ENCODE assay signal across 1 cellular context in the genomic region with DNA sequence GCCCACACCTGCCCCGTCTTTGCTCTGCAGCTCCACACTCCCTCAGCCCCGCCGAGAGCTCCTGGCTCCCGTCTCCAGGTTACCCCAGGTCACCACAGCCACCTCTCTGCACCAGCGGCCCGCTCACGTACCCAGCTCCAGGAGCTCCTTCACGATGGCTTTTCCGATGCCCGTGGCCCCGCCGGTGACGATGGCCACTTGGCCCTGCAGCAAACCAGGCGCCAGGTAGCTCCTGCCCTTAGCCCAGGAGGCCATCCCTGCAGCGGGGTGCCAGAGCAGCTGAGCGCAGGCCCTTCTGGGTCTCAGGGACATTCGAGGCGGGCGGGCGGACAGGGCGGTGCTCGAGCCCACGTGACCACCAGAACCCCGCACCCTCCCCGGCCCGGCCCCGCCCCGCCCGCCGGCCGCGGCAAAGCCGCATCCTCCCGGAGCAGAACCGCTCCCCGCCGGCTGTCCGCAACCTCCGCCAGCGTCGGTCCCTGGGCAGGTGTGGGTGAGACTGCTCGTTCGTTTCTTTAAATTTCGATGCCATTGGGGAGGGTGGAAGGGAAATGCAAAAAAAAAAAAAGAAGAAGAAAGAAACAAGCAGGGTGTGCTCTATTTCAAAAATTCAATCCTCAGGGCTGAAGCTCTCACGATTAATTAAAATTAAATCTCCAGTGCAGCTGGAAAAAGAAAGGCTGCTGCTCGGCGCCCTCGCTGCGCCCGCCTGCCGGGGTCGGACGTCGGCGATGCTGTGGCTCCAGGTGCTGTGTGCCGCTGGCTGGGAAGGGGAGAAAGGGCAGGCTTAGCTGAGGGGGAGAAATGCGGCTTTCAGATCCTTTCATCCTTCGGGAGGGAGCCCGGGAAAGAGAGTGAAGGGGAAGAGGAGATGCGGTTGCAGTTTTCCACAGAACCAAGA.
TF ChIP-seq lines count a peak whose summit lies in the region.

A gene (minus strand): TSS at position 323 of the 901 bp plus-strand sequence. CDS start 68 bp downstream, at position 255.
A gene with protein sequence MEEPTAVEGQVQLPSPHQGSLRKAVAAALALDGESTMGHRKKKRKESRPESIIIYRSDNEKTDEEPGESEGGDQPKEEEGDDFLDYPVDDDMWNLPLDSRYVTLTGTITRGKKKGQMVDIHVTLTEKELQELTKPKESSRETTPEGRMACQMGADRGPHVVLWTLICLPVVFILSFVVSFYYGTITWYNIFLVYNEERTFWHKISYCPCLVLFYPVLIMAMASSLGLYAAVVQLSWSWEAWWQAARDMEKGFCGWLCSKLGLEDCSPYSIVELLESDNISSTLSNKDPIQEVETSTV (plus strand): TSS at position 433 of the 901 bp plus-strand sequence. CDS start 14,045 bp downstream, outside the sequence.

TF ChIP-seq in HepG2, 621 proteins besides CTCF, POLR2A, EP300 and RAD21 (continued from another document and continues in another):
- TF ChIP-seq, protein P1, sequence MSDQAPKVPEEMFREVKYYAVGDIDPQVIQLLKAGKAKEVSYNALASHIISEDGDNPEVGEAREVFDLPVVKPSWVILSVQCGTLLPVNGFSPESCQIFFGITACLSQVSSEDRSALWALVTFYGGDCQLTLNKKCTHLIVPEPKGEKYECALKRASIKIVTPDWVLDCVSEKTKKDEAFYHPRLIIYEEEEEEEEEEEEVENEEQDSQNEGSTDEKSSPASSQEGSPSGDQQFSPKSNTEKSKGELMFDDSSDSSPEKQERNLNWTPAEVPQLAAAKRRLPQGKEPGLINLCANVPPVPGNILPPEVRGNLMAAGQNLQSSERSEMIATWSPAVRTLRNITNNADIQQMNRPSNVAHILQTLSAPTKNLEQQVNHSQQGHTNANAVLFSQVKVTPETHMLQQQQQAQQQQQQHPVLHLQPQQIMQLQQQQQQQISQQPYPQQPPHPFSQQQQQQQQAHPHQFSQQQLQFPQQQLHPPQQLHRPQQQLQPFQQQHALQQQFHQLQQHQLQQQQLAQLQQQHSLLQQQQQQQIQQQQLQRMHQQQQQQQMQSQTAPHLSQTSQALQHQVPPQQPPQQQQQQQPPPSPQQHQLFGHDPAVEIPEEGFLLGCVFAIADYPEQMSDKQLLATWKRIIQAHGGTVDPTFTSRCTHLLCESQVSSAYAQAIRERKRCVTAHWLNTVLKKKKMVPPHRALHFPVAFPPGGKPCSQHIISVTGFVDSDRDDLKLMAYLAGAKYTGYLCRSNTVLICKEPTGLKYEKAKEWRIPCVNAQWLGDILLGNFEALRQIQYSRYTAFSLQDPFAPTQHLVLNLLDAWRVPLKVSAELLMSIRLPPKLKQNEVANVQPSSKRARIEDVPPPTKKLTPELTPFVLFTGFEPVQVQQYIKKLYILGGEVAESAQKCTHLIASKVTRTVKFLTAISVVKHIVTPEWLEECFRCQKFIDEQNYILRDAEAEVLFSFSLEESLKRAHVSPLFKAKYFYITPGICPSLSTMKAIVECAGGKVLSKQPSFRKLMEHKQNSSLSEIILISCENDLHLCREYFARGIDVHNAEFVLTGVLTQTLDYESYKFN (CRISPR knock-in tag; conservative IDR thresholded peaks at IDR 0.05), result peak; percentile 60
- TF ChIP-seq IRF2 (CRISPR knock-in tag; IDR thresholded peaks at IDR 0.05), result peak; percentile 88
- peak; percentile 86 for TF ChIP-seq ZNF543 (CRISPR knock-in tag; IDR thresholded peaks at IDR 0.05)
- no peak for TF ChIP-seq ZNF10 (CRISPR knock-in tag; IDR thresholded peaks at IDR 0.05; ENCODE audit: borderline replicate concordance, low read depth)
- peak; percentile 94; the same call in 1 of the 2 replicates for TF ChIP-seq PAWR (CRISPR knock-in tag; IDR thresholded peaks at IDR 0.05; ENCODE audit: borderline replicate concordance)
- TF ChIP-seq ZNF253 (CRISPR knock-in tag; IDR thresholded peaks at IDR 0.05; ENCODE audit: borderline replicate concordance), result peak; percentile 81; the same call in 1 of the 2 replicates
- peak; percentile 18; the same call in 1 of the 2 replicates for TF ChIP-seq ZSCAN29 (CRISPR knock-in tag; conservative IDR thresholded peaks at IDR 0.05)
- TF ChIP-seq ZNF180 (CRISPR knock-in tag; IDR thresholded peaks at IDR 0.05; ENCODE audit: borderline replicate concordance, low read depth), result peak; percentile 38; the same call in 1 of the 2 replicates
- TF ChIP-seq GTF3A (CRISPR knock-in tag; conservative IDR thresholded peaks at IDR 0.05), result 0 out of 2 replicates have a peak, but pooled peaks have one; percentile 63
- TF ChIP-seq LCORL (IDR thresholded peaks at IDR 0.05), result no peak
- peak; percentile 81 for TF ChIP-seq LCORL (CRISPR knock-in tag; IDR thresholded peaks at IDR 0.05)
- no peak for TF ChIP-seq SOX6 (IDR thresholded peaks at IDR 0.05)
- peak; percentile 74 for TF ChIP-seq SOX6 (CRISPR knock-in tag; IDR thresholded peaks at IDR 0.05)
- peak; percentile 98 for TF ChIP-seq SALL1 (CRISPR knock-in tag; IDR thresholded peaks at IDR 0.05)
- TF ChIP-seq, protein P2, sequence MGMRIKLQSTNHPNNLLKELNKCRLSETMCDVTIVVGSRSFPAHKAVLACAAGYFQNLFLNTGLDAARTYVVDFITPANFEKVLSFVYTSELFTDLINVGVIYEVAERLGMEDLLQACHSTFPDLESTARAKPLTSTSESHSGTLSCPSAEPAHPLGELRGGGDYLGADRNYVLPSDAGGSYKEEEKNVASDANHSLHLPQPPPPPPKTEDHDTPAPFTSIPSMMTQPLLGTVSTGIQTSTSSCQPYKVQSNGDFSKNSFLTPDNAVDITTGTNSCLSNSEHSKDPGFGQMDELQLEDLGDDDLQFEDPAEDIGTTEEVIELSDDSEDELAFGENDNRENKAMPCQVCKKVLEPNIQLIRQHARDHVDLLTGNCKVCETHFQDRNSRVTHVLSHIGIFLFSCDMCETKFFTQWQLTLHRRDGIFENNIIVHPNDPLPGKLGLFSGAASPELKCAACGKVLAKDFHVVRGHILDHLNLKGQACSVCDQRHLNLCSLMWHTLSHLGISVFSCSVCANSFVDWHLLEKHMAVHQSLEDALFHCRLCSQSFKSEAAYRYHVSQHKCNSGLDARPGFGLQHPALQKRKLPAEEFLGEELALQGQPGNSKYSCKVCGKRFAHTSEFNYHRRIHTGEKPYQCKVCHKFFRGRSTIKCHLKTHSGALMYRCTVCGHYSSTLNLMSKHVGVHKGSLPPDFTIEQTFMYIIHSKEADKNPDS (CRISPR knock-in tag; IDR thresholded peaks at IDR 0.05), result peak; percentile 92; the same call in 1 of the 2 replicates
- TF ChIP-seq, protein P3, sequence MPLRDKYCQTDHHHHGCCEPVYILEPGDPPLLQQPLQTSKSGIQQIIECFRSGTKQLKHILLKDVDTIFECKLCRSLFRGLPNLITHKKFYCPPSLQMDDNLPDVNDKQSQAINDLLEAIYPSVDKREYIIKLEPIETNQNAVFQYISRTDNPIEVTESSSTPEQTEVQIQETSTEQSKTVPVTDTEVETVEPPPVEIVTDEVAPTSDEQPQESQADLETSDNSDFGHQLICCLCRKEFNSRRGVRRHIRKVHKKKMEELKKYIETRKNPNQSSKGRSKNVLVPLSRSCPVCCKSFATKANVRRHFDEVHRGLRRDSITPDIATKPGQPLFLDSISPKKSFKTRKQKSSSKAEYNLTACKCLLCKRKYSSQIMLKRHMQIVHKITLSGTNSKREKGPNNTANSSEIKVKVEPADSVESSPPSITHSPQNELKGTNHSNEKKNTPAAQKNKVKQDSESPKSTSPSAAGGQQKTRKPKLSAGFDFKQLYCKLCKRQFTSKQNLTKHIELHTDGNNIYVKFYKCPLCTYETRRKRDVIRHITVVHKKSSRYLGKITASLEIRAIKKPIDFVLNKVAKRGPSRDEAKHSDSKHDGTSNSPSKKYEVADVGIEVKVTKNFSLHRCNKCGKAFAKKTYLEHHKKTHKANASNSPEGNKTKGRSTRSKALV (CRISPR knock-in tag; IDR thresholded peaks at IDR 0.05), result no peak
- no peak for TF ChIP-seq SRSF1 (optimal IDR thresholded peaks at IDR 0.05; ENCODE audit: low read depth, low read length)
- peak; percentile 80; the same call in 1 of the 2 replicates for TF ChIP-seq ZFP1 (CRISPR knock-in tag; IDR thresholded peaks at IDR 0.05)
- no peak for TF ChIP-seq CEBPB (IDR thresholded peaks at IDR 0.05; ENCODE audit: borderline replicate concordance, low read depth, low read length)
- TF ChIP-seq FOXA1 (IDR thresholded peaks at IDR 0.05), result no peak
- peak; percentile 52 for TF ChIP-seq FOXA1 (CRISPR knock-in tag; IDR thresholded peaks at IDR 0.05)
- TF ChIP-seq SETDB1 (CRISPR knock-in tag; IDR thresholded peaks at IDR 0.05; ENCODE audit: borderline replicate concordance), result peak; percentile 88; the same call in 1 of the 2 replicates
- peak; percentile 95 for TF ChIP-seq ZNF670 (CRISPR knock-in tag; IDR thresholded peaks at IDR 0.05; ENCODE audit: borderline replicate concordance)
- peak; percentile 88 for TF ChIP-seq SRY (CRISPR knock-in tag; IDR thresholded peaks at IDR 0.05)
- TF ChIP-seq ZNF841 (CRISPR knock-in tag; IDR thresholded peaks at IDR 0.05; ENCODE audit: borderline replicate concordance), result peak; percentile 80; the same call in 1 of the 2 replicates
- TF ChIP-seq JDP2 (CRISPR knock-in tag; IDR thresholded peaks at IDR 0.05; ENCODE audit: borderline replicate concordance), result peak; percentile 77; the same call in 1 of the 2 replicates
- TF ChIP-seq HNRNPK (IDR thresholded peaks at IDR 0.05; ENCODE audit: low read depth, low read length, poor library complexity, severe bottlenecking), result no peak
- TF ChIP-seq ARHGAP35 (CRISPR knock-in tag; IDR thresholded peaks at IDR 0.05; ENCODE audit: borderline replicate concordance), result peak; percentile 97
- TF ChIP-seq WIZ (CRISPR knock-in tag; IDR thresholded peaks at IDR 0.05), result 0 out of 2 replicates have a peak, but pooled peaks have one; percentile 88
- peak; percentile 89 for TF ChIP-seq HDAC2 (CRISPR knock-in tag; IDR thresholded peaks at IDR 0.05)
- peak; percentile 95 for TF ChIP-seq ZNF883 (CRISPR knock-in tag; IDR thresholded peaks at IDR 0.05; ENCODE audit: not compliant biosample characterization)
- TF ChIP-seq, protein P4, sequence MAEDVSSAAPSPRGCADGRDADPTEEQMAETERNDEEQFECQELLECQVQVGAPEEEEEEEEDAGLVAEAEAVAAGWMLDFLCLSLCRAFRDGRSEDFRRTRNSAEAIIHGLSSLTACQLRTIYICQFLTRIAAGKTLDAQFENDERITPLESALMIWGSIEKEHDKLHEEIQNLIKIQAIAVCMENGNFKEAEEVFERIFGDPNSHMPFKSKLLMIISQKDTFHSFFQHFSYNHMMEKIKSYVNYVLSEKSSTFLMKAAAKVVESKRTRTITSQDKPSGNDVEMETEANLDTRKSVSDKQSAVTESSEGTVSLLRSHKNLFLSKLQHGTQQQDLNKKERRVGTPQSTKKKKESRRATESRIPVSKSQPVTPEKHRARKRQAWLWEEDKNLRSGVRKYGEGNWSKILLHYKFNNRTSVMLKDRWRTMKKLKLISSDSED (CRISPR knock-in tag; IDR thresholded peaks at IDR 0.05), result no peak
- TF ChIP-seq, protein P5, sequence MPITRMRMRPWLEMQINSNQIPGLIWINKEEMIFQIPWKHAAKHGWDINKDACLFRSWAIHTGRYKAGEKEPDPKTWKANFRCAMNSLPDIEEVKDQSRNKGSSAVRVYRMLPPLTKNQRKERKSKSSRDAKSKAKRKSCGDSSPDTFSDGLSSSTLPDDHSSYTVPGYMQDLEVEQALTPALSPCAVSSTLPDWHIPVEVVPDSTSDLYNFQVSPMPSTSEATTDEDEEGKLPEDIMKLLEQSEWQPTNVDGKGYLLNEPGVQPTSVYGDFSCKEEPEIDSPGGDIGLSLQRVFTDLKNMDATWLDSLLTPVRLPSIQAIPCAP (CRISPR knock-in tag; IDR thresholded peaks at IDR 0.05; ENCODE audit: low read depth), result peak; percentile 50; the same call in 1 of the 2 replicates
- TF ChIP-seq, protein P6, sequence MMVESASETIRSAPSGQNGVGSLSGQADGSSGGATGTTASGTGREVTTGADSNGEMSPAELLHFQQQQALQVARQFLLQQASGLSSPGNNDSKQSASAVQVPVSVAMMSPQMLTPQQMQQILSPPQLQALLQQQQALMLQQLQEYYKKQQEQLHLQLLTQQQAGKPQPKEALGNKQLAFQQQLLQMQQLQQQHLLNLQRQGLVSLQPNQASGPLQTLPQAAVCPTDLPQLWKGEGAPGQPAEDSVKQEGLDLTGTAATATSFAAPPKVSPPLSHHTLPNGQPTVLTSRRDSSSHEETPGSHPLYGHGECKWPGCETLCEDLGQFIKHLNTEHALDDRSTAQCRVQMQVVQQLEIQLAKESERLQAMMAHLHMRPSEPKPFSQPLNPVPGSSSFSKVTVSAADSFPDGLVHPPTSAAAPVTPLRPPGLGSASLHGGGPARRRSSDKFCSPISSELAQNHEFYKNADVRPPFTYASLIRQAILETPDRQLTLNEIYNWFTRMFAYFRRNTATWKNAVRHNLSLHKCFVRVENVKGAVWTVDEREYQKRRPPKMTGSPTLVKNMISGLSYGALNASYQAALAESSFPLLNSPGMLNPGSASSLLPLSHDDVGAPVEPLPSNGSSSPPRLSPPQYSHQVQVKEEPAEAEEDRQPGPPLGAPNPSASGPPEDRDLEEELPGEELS (CRISPR knock-in tag; IDR thresholded peaks at IDR 0.05), result peak; percentile 44; the same call in 1 of the 2 replicates
- TF ChIP-seq ZNF530 (CRISPR knock-in tag; IDR thresholded peaks at IDR 0.05; ENCODE audit: low read depth), result no peak
- TF ChIP-seq HOXA7 (CRISPR knock-in tag; IDR thresholded peaks at IDR 0.05), result peak; percentile 90; the same call in 1 of the 2 replicates
- no peak for TF ChIP-seq PTBP1 (IDR thresholded peaks at IDR 0.05; ENCODE audit: low read depth, low read length, poor library complexity, severe bottlenecking)
- TF ChIP-seq, protein P7, sequence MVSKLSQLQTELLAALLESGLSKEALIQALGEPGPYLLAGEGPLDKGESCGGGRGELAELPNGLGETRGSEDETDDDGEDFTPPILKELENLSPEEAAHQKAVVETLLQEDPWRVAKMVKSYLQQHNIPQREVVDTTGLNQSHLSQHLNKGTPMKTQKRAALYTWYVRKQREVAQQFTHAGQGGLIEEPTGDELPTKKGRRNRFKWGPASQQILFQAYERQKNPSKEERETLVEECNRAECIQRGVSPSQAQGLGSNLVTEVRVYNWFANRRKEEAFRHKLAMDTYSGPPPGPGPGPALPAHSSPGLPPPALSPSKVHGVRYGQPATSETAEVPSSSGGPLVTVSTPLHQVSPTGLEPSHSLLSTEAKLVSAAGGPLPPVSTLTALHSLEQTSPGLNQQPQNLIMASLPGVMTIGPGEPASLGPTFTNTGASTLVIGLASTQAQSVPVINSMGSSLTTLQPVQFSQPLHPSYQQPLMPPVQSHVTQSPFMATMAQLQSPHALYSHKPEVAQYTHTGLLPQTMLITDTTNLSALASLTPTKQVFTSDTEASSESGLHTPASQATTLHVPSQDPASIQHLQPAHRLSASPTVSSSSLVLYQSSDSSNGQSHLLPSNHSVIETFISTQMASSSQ (IDR thresholded peaks at IDR 0.05; ENCODE audit: low read depth), result no peak
- TF ChIP-seq, protein P7 (CRISPR knock-in tag; IDR thresholded peaks at IDR 0.05; ENCODE audit: borderline replicate concordance), result peak; percentile 70
- TF ChIP-seq SPEN (CRISPR knock-in tag; IDR thresholded peaks at IDR 0.05; ENCODE audit: low read depth), result peak; percentile 93
- TF ChIP-seq HOXA3 (CRISPR knock-in tag; IDR thresholded peaks at IDR 0.05), result peak; percentile 85
